16 cellular contexts compared by ENCODE assay signal in genomic region chr5:57194653-57195052, GRCh38. TPM values are rescaled to one million over a fixed set of nuclear protein-coding genes. Genes with fewer than 3 reads are reported as not detected.
DNase-seq lines count a peak whose midpoint lies in the region; ATAC-seq and TF ChIP-seq lines count a peak whose summit lies in the region.
"Had no signal": no experiment of that assay in that cellular context is flagged by ENCODE, and none has a peak within 500 bp of the region (broad histone marks: within the 10 kb centered on the region; RNA-seq: fewer than 3 reads in every experiment).

No MANE protein-coding gene starts in this region.

- peak overlapping the region; percentile 86 for H3K4ac ChIP-seq in trophoblast cell (ENCODE audit: low read depth, low read length)

- H3K27ac Mint-ChIP-seq in CD4-positive, alpha-beta memory T cell = peak overlapping the region in 5 of 7 donors; percentile 57 to 88 (median 68)
- H3K27ac Mint-ChIP-seq in activated naive CD8-positive, alpha-beta T cell treated with anti-CD3 and anti-CD28 coated beads for 36 hours = peak overlapping the region; percentile 65
- H3K27ac Mint-ChIP-seq: B cell, HFFc6 had no signal

- H2BK5ac ChIP-seq in trophoblast cell (ENCODE audit: low read depth, low read length, poor library complexity) = no peak overlapping the region

- no peak for TF ChIP-seq CTCF in HEK293 (tag by site-specific recombination; IDR thresholded peaks at IDR 0.05)

- ATAC-seq in left colon (no peak), HG02759 (IDR thresholded peaks at IDR 0.05; ENCODE audit: unreplicated experiment) (no peak)

- H3K9ac ChIP-seq in trophoblast cell (ENCODE audit: low read length) = no peak overlapping the region

- WGBS in trophoblast cell (ENCODE audit: extremely low coverage, insufficient coverage, insufficient read length) = no CpG with 5 or more reads among the region's 2 CpGs

- no peak overlapping the region for H2BK120ac ChIP-seq in trophoblast cell (ENCODE audit: insufficient read depth, low read length, poor library complexity)

- no peaks in the 10 kb centered on the region for H3K27me3 ChIP-seq in CD4-positive, alpha-beta memory T cell (ENCODE audit: insufficient read depth, low read length)
- no peaks in the 10 kb centered on the region for H3K27me3 ChIP-seq in trophoblast cell (ENCODE audit: insufficient read depth, low read length)

- no peak overlapping the region for H3K4me3 ChIP-seq in CD4-positive, alpha-beta memory T cell (ENCODE audit: low read length in 2 of 2)
- H3K4me3 ChIP-seq in HEK293 (ENCODE audit: low read depth, low read length) = no peak overlapping the region
- no peak overlapping the region for H3K4me3 ChIP-seq in trophoblast cell (ENCODE audit: low read depth, low read length)

- H2AK5ac ChIP-seq in trophoblast cell (ENCODE audit: low read length) = no peak overlapping the region

- intact Hi-C loops in CD4-positive, alpha-beta memory T cell (cut with micrococcal nuclease) = no loop called here
- intact Hi-C loops in left colon (cut with DNase I, micrococcal nuclease) = no loop called here

- H3K27me3 Mint-ChIP-seq in CD4-positive, alpha-beta memory T cell = no peaks in the 10 kb centered on the region
- no peaks in the 10 kb centered on the region for H3K27me3 Mint-ChIP-seq in activated naive CD8-positive, alpha-beta T cell treated with anti-CD3 and anti-CD28 coated beads for 36 hours
- H3K27me3 Mint-ChIP-seq: B cell; CD4-positive, alpha-beta T cell had no signal

- H3K79me1 ChIP-seq in trophoblast cell (ENCODE audit: low read length) = no peaks in the 10 kb centered on the region

- H4K8ac ChIP-seq in trophoblast cell (ENCODE audit: low read depth, low read length) = no peak overlapping the region

- peaks cover 16% of the 10 kb centered on the region for H3K79me2 ChIP-seq in trophoblast cell (ENCODE audit: control insufficient read depth, insufficient read depth, low read length, poor library complexity)

- CTCF ChIA-PET in CD4-positive, alpha-beta memory T cell (lab: Charles Lee; ENCODE audit: partially characterized antibody) = no interaction called here
- CTCF ChIA-PET in HEK293 (lab: Yijun Ruan, JAX) = no interaction called here

- H3K18ac ChIP-seq in trophoblast cell (ENCODE audit: low read length) = no peak overlapping the region

- H3K27ac ChIP-seq in CD4-positive, alpha-beta memory T cell (ENCODE audit: low read depth, low read length) = no peak overlapping the region
- H3K27ac ChIP-seq in HEK293 (ENCODE audit: extremely low read depth, low read depth, low read length) (no peak overlapping the region), trophoblast cell (ENCODE audit: low read depth, low read length) (no peak overlapping the region)
- H3K27ac ChIP-seq: HL-60 had no signal

- H3K36me3 Mint-ChIP-seq in CD4-positive, alpha-beta memory T cell = peaks cover 33 to 53% of the 10 kb centered on the region in 2 donors
- H3K36me3 Mint-ChIP-seq in activated naive CD8-positive, alpha-beta T cell treated with anti-CD3 and anti-CD28 coated beads for 36 hours = peaks cover 36% of the 10 kb centered on the region

- H3K36me3 ChIP-seq in CD4-positive, alpha-beta memory T cell (ENCODE audit: insufficient read depth, low read length) = peaks cover 3% of the 10 kb centered on the region
- H3K36me3 ChIP-seq in HEK293 (ENCODE audit: control insufficient read depth in 2 of 2, insufficient read depth in 1 of 2, low read length in 2 of 2) (peaks cover 0 to 24% of the 10 kb centered on the region in 2 experiments; a peak in 2 of 3 replicates), trophoblast cell (ENCODE audit: control insufficient read depth in 1 of 2, insufficient read depth in 2 of 2, low read length in 2 of 2) (peaks cover 9 to 13% of the 10 kb centered on the region in 2 experiments)

- POLR2A ChIA-PET in CD4-positive, alpha-beta memory T cell (lab: Charles Lee; ENCODE audit: partially characterized antibody) = interaction anchor here (2.1 kb wide), 1 partner anchor 21 kb away, joined by 6 read pairs; the partner anchor contains the start of gene GPBP1
- POLR2A ChIA-PET in HEK293 (lab: Yijun Ruan, JAX) = no interaction called here

- no peak overlapping the region for H3K23ac ChIP-seq in trophoblast cell (ENCODE audit: low read length)

- DNase-seq in CD4-positive, alpha-beta memory T cell = no peak
- DNase-seq in activated naive CD8-positive, alpha-beta T cell treated with anti-CD3 and anti-CD28 coated beads for 36 hours = no peak
- DNase-seq in trophoblast cell (no peak), left colon (no peak), HCEC 1CT (no peak)
- DNase-seq: C1 segment of cervical spinal cord; CD4-positive, alpha-beta T cell; COR-L47; GF-D8; GOT3; H9; HFFc6 had no signal

- no peak overlapping the region for H3K4me2 ChIP-seq in trophoblast cell (ENCODE audit: low read length)

- H4K91ac ChIP-seq in trophoblast cell (ENCODE audit: low read depth, low read length) = no peak overlapping the region

- H2BK12ac ChIP-seq in trophoblast cell (ENCODE audit: low read length) = no peak overlapping the region

- H3K14ac ChIP-seq in trophoblast cell (ENCODE audit: low read length) = no peak overlapping the region

- H3K4me1 ChIP-seq in CD4-positive, alpha-beta memory T cell (ENCODE audit: insufficient read depth, low read length) = peaks cover 80% of the 10 kb centered on the region
- H3K4me1 ChIP-seq in HEK293 (ENCODE audit: control insufficient read depth, insufficient read depth, low read length) (peaks cover 9% of the 10 kb centered on the region), trophoblast cell (ENCODE audit: control insufficient read depth in 1 of 2, insufficient read depth in 2 of 2, low read length in 2 of 2) (peaks cover 0 to 4% of the 10 kb centered on the region in 2 experiments)

- H4K12ac ChIP-seq in trophoblast cell (ENCODE audit: low read depth, low read length) = no peak overlapping the region

- no peaks in the 10 kb centered on the region for H3K9me3 ChIP-seq in CD4-positive, alpha-beta memory T cell (ENCODE audit: control insufficient read depth in 1 of 2, low read length in 2 of 2)
- H3K9me3 ChIP-seq in HEK293 (ENCODE audit: control insufficient read depth, insufficient read depth, low read depth, low read length) (no peaks in the 10 kb centered on the region), trophoblast cell (ENCODE audit: insufficient read depth, low read depth, low read length) (no peaks in the 10 kb centered on the region)

- peak overlapping the region in 2 of 8 donors; percentile 22 to 58 for H3K4me3 Mint-ChIP-seq in CD4-positive, alpha-beta memory T cell
- no peak overlapping the region for H3K4me3 Mint-ChIP-seq in activated naive CD8-positive, alpha-beta T cell treated with anti-CD3 and anti-CD28 coated beads for 36 hours
- H3K4me3 Mint-ChIP-seq: B cell, H9, HFFc6 had no signal

- peaks cover 38 to 87% (median 69%) of the 10 kb centered on the region in 4 donors for H3K4me1 Mint-ChIP-seq in CD4-positive, alpha-beta memory T cell
- H3K4me1 Mint-ChIP-seq in activated naive CD8-positive, alpha-beta T cell treated with anti-CD3 and anti-CD28 coated beads for 36 hours = peaks cover 63% of the 10 kb centered on the region

- H3K9me3 Mint-ChIP-seq in CD4-positive, alpha-beta memory T cell = no peaks in the 10 kb centered on the region
- peaks cover 4% of the 10 kb centered on the region for H3K9me3 Mint-ChIP-seq in activated naive CD8-positive, alpha-beta T cell treated with anti-CD3 and anti-CD28 coated beads for 36 hours
- H3K9me3 Mint-ChIP-seq: CD4-positive, alpha-beta T cell; H9; HFFc6 had no signal

- no peak overlapping the region for H2AFZ ChIP-seq in trophoblast cell (ENCODE audit: insufficient read depth, low read length, poor library complexity)

TF ChIP-seq in HEK293, 187 proteins besides CTCF, POLR2A, EP300 and RAD21:
- TF ChIP-seq ZNF366 (tag by site-specific recombination; conservative IDR thresholded peaks at IDR 0.05) (no peak), ZNF146 (tag by site-specific recombination; IDR thresholded peaks at IDR 0.05) (peak; percentile 95), ZBTB21 (tag by site-specific recombination; IDR thresholded peaks at IDR 0.05) (no peak), ZNF580 (tag by site-specific recombination; IDR thresholded peaks at IDR 0.05) (peak; percentile 37; the same call in 1 of the 2 replicates), TCF7L2 (IDR thresholded peaks at IDR 0.05; ENCODE audit: borderline replicate concordance, low read depth, low read length) (0 out of 2 replicates have a peak, but pooled peaks have one; percentile 2)
TF ChIP-seq in HEK293: peak in this region for 3.

RNA-seq across cellular contexts. Expression of gene GPBP1, which starts 20.8 kb away (rescaled TPM):
- 100 to 1,000 TPM; 136 to 137 TPM for total RNA-seq in CD4-positive, alpha-beta memory T cell
- 100 to 1,000 TPM in 1 of 2 donors, 10 to 100 TPM in 1; 92.1 to 104 TPM for polyA plus RNA-seq in CD4-positive, alpha-beta memory T cell
- total RNA-seq in activated naive CD8-positive, alpha-beta T cell treated with anti-CD3 and anti-CD28 coated beads for 36 hours = 10 to 100 TPM; 82.2 to 84.6 TPM
- polyA plus RNA-seq in trophoblast cell (2013) = 92.5 and 97.5 TPM in 2 replicates
- 10 to 100 TPM; 51.3 to 63.2 TPM for total RNA-seq in left colon
